1 cellular context compared by ENCODE assay signal in genomic region chr18:47075098-47075883, GRCh38.
TF ChIP-seq lines count a peak whose summit lies in the region.

No MANE protein-coding gene starts in this region.

TF ChIP-seq in GM12878, 131 proteins besides CTCF, POLR2A, EP300 and RAD21 (continued from another document):
- no peak for TF ChIP-seq SKIL (IDR thresholded peaks at IDR 0.05; ENCODE audit: low read depth, poor library complexity, severe bottlenecking)
- TF ChIP-seq GATAD2B (conservative IDR thresholded peaks at IDR 0.05; ENCODE audit: low read depth) = no peak
- TF ChIP-seq RCOR1 (conservative IDR thresholded peaks at IDR 0.05; ENCODE audit: low read depth, low read length) = no peak
- TF ChIP-seq CEBPB (IDR thresholded peaks at IDR 0.05; ENCODE audit: borderline replicate concordance in 1 of 2, low read depth in 2 of 2, low read length in 2 of 2) = no peak
- no peak for TF ChIP-seq ZNF622 (IDR thresholded peaks at IDR 0.05)
- no peak for TF ChIP-seq MLLT1 (IDR thresholded peaks at IDR 0.05)
- no peak for TF ChIP-seq FOXK2 (IDR thresholded peaks at IDR 0.05)
- no peak for TF ChIP-seq SPI1 (IDR thresholded peaks at IDR 0.05; ENCODE audit: borderline replicate concordance, insufficient read depth, low read depth, low read length)
- no peak for TF ChIP-seq MEF2A (IDR thresholded peaks at IDR 0.05; ENCODE audit: insufficient read depth, low read depth, low read length)
TF ChIP-seq in GM12878: peak in this region for 0.
